Comparison of ENCODE assay signal across 1 cellular context in genomic region chr19:39684283-39684682, GRCh38.
TF ChIP-seq lines count a peak whose summit lies in the region.

No MANE protein-coding gene starts in this region.

TF ChIP-seq in H1, 55 proteins besides CTCF, POLR2A, EP300 and RAD21:
- TF ChIP-seq RFX5 (IDR thresholded peaks at IDR 0.05; ENCODE audit: borderline replicate concordance, low read depth, low read length) (no peak), SRF (IDR thresholded peaks at IDR 0.05; ENCODE audit: low read depth, low read length) (no peak), MAX (IDR thresholded peaks at IDR 0.05) (no peak), POLR2AphosphoS5 (IDR thresholded peaks at IDR 0.05; ENCODE audit: low read depth, low read length) (no peak), ZNF274 (IDR thresholded peaks at IDR 0.05; ENCODE audit: borderline replicate concordance, extremely low read depth, low read length) (no peak)
